In genomic region chr7:24751484-24751883, GRCh38 we compare ENCODE assay signal across 19 cellular contexts. TPM values are rescaled to one million over a fixed set of nuclear protein-coding genes. Genes with fewer than 3 reads are reported as not detected.
A peak's percentile ranks its signal among the peaks of the same experiment; 100 is the strongest.
DNase-seq lines count a peak whose midpoint lies in the region; FAIRE-seq and TF ChIP-seq lines count a peak whose summit lies in the region.
"Had no signal": no experiment of that assay in that cellular context is flagged by ENCODE, and none has a peak within 500 bp of the region (broad histone marks: within the 10 kb centered on the region; RNA-seq: fewer than 3 reads in every experiment).

No MANE protein-coding gene starts in this region.

- H3K36me3 Mint-ChIP-seq in astrocyte (ENCODE audit: low read depth, unreplicated experiment): peaks cover 8% of the 10 kb centered on the region
- H3K36me3 Mint-ChIP-seq: CD4-positive, alpha-beta memory T cell had no signal

- no peak overlapping the region for H2AFZ ChIP-seq in astrocyte (ENCODE audit: low read depth, low read length)
- H2AFZ ChIP-seq: GM23338 had no signal

- H3K79me2 ChIP-seq in astrocyte (ENCODE audit: insufficient read depth, low read length): no peaks in the 10 kb centered on the region

- no peaks in the 10 kb centered on the region for H4K20me1 ChIP-seq in astrocyte (ENCODE audit: insufficient read depth, low read length)
- H4K20me1 ChIP-seq: BLaER1 had no signal

- H3K27me3 Mint-ChIP-seq in astrocyte (ENCODE audit: low read depth, unreplicated experiment): no peaks in the 10 kb centered on the region

- H3K27ac ChIP-seq in astrocyte (ENCODE audit: low read depth, low read length): no peak overlapping the region
- H3K27ac ChIP-seq: 22Rv1, BLaER1 had no signal

- H3K4me1 ChIP-seq in astrocyte (ENCODE audit: insufficient read depth, low read length): peaks cover 20% of the 10 kb centered on the region

- no peak overlapping the region for H3K4me2 ChIP-seq in astrocyte (ENCODE audit: low read length)
- H3K4me2 ChIP-seq: BLaER1, GM23338 had no signal

- TF ChIP-seq CTCF in astrocyte (IDR thresholded peaks at IDR 0.05; ENCODE audit: insufficient read depth, low read depth, low read length) (no peak), fibroblast of pulmonary artery (IDR thresholded peaks at IDR 0.05; ENCODE audit: low read length, missing control alignments) (no peak)

- H3K4me3 ChIP-seq in astrocyte (ENCODE audit: insufficient read depth, low read depth, low read length) (no peak overlapping the region), fibroblast of pulmonary artery (replicated peaks; ENCODE audit: low read depth, low read length) (no peak overlapping the region)
- H3K4me3 ChIP-seq: BLaER1, GM12878, GM23338 had no signal

- peak; percentile 58 for DNase-seq in A172 (ENCODE audit: low spot score)
- DNase-seq in NCI-H226: peak; percentile 78
- peak; percentile 57 for DNase-seq in astrocyte (ENCODE audit: low read depth)
- peak; percentile 27 for DNase-seq in fibroblast of pulmonary artery (ENCODE audit: low read depth)
- DNase-seq in GF-D8 (lab: John Stamatoyannopoulos, UW): no peak
- no peak for DNase-seq in activated effector memory CD4-positive, alpha-beta T cell treated with anti-CD3 and anti-CD28 coated beads, Interleukin-2, amount 50 U/mL, for 16 hours
- no peak for DNase-seq in NCI-H1694 treated with DMSO at 0.1 percent for 48 hours (lab: John Stamatoyannopoulos, UW)
- DNase-seq in NCI-H1105 treated with DMSO at 0.1 percent for 48 hours (lab: John Stamatoyannopoulos, UW): no peak
- DNase-seq: CD4-positive, alpha-beta memory T cell; DMS153; DMS79; HCEC 1CT had no signal

- peaks cover 3% of the 10 kb centered on the region for H3K36me3 ChIP-seq in astrocyte (ENCODE audit: insufficient read depth, low read length)
- H3K36me3 ChIP-seq: BLaER1 had no signal

- FAIRE-seq in astrocyte (lab: Jason Lieb, UNC): no peak
- FAIRE-seq: GM12878, H54, HepG2 had no signal

- H3K27ac Mint-ChIP-seq in astrocyte (ENCODE audit: unreplicated experiment): no peak overlapping the region
- H3K27ac Mint-ChIP-seq: CD14-positive monocyte; CD4-positive, alpha-beta memory T cell; GM23338 had no signal

- H3K4me3 Mint-ChIP-seq in astrocyte (ENCODE audit: unreplicated experiment): no peak overlapping the region
- H3K4me3 Mint-ChIP-seq: CD14-positive monocyte; CD4-positive, alpha-beta memory T cell; GM23338 had no signal

- no peaks in the 10 kb centered on the region for H3K27me3 ChIP-seq in astrocyte (ENCODE audit: insufficient read depth, low read length)

- H3K9me3 ChIP-seq in astrocyte (ENCODE audit: insufficient read depth, low read depth, low read length): no peaks in the 10 kb centered on the region
- H3K9me3 ChIP-seq: BLaER1 had no signal

- no peaks in the 10 kb centered on the region for H3K9me3 Mint-ChIP-seq in astrocyte (ENCODE audit: unreplicated experiment)
- H3K9me3 Mint-ChIP-seq: CD4-positive, alpha-beta memory T cell; GM23338 had no signal

- no peak overlapping the region for H3K9ac ChIP-seq in astrocyte (ENCODE audit: low read length)
- H3K9ac ChIP-seq: BLaER1 had no signal

- H3K4me1 Mint-ChIP-seq in astrocyte (ENCODE audit: low read depth, unreplicated experiment): peaks cover 20% of the 10 kb centered on the region

RNA-seq across cellular contexts. Expression of gene GSDME, which starts 5.8 kb away (rescaled TPM):
- total RNA-seq in A172 (2014; rRNA removed; shearing (Covaris generic)): 39.0 and 43.0 TPM in 2 replicates
- total RNA-seq in astrocyte: 25.0 and 27.7 TPM in 2 replicates

Comparison
In these comparisons a context has a peak if more than half of its experiments do, and no peak if none do; other contexts are left out.
1. DNase-seq: peak in A172 (single experiment), NCI-H226 (single experiment), astrocyte (single experiment) and fibroblast of pulmonary artery (single experiment); none in GF-D8 (single experiment), activated effector memory CD4-positive, alpha-beta T cell treated with anti-CD3 and anti-CD28 coated beads, Interleukin-2, amount 50 U/mL, for 16 hours (single experiment), NCI-H1694 treated with DMSO at 0.1 percent for 48 hours (single experiment) and NCI-H1105 treated with DMSO at 0.1 percent for 48 hours (single experiment).